ENCODE assay signal across 38 cellular contexts in the genomic region with DNA sequence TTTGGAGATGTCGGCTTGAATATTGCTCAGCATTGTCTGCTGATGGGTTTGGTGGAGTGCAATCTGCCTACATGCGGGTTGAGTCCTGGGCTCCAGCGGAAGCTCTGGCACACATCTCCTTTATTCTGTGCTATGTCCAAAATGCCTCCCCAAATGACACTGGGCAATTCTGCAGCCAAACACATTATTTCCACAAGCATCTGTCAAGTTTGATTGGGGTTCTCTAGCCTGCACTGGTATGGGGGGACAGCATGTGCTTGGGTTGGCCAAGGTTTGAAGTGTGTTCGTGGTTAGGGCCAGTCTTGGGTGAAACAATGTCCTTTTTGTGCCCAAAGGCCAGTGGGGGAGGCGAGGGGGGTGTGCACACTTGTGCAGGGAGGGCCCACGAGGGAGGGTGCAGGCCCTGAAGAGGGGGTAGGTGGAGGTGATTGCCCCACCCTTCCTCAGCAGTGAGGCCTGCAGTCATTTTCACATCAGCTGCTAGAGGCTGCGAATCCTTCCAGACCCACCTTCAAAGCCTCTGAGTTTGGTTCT. TPM values are rescaled to one million over a fixed set of nuclear protein-coding genes. Genes with fewer than 3 reads are reported as not detected.
"Had no signal": no experiment of that assay in that cellular context is flagged by ENCODE, and none has a peak within 500 bp of the region (broad histone marks: within the 10 kb centered on the region; RNA-seq: fewer than 3 reads in every experiment).

No MANE protein-coding gene starts in this region.

- H3K36me3 ChIP-seq: ascending aorta, breast epithelium, Peyer's patch had no signal

- H3K4me3 Mint-ChIP-seq: activated CD4-positive, alpha-beta memory T cell treated with anti-CD3 and anti-CD28 coated beads, Interleukin-2, amount 10 ng/mL, durations not matched to agents 7 days and 5 days; activated naive CD4-positive, alpha-beta T cell treated with anti-CD3 and anti-CD28 coated beads, Interleukin-2, amount 50 U/mL, for 24 hours; activated naive CD8-positive, alpha-beta T cell treated with anti-CD3 and anti-CD28 coated beads, Interleukin-2, amount 10 ng/mL, durations not matched to agents 7 days and 5 days; activated T-cell treated with anti-CD3 and anti-CD28 coated beads, Interleukin-2, amount 50 U/mL, for 24 hours had no signal

- H3K9me3 Mint-ChIP-seq: activated B cell treated with CpG ODN at 0.5 μM for 24 hours; activated CD4-positive, alpha-beta memory T cell treated with anti-CD3 and anti-CD28 coated beads, Interleukin-2, amount 10 ng/mL, durations not matched to agents 7 days and 5 days; activated naive CD4-positive, alpha-beta T cell treated with anti-CD3 and anti-CD28 coated beads, Interleukin-2, amount 50 U/mL, for 24 hours; activated naive CD8-positive, alpha-beta T cell treated with anti-CD3 and anti-CD28 coated beads, Interleukin-2, amount 10 ng/mL, durations not matched to agents 7 days and 5 days; activated T-cell treated with anti-CD3 and anti-CD28 coated beads, Interleukin-2, amount 50 U/mL, for 24 hours; activated T-helper 2 cell treated with anti-CD3 and anti-CD28 coated beads, Interferon-gamma antibody, Interleukin-2, Interleukin-4, amounts not matched to agents 10 μg/mL and 5 μg/mL and 100 μg/mL, durations not matched to agents 14 hours and 24 hours and 36 hours; T-cell had no signal

- H3K27ac Mint-ChIP-seq: activated B cell treated with CpG ODN at 0.5 μM for 24 hours; activated CD4-positive, alpha-beta memory T cell treated with anti-CD3 and anti-CD28 coated beads, Interleukin-2, amount 10 ng/mL, durations not matched to agents 7 days and 5 days; activated naive CD4-positive, alpha-beta T cell treated with anti-CD3 and anti-CD28 coated beads, Interleukin-2, amount 50 U/mL, for 24 hours; activated naive CD8-positive, alpha-beta T cell treated with anti-CD3 and anti-CD28 coated beads, Interleukin-2, amount 10 ng/mL, durations not matched to agents 7 days and 5 days; activated T-cell treated with anti-CD3 and anti-CD28 coated beads, Interleukin-2, amount 50 U/mL, for 24 hours; activated T-helper 2 cell treated with anti-CD3 and anti-CD28 coated beads, Interferon-gamma antibody, Interleukin-2, Interleukin-4, amounts not matched to agents 10 μg/mL and 5 μg/mL and 100 μg/mL, durations not matched to agents 14 hours and 24 hours and 36 hours; T-cell had no signal

- H3K4me3 ChIP-seq: ascending aorta, breast epithelium, K562, Peyer's patch had no signal

- H3K36me3 Mint-ChIP-seq: activated naive CD4-positive, alpha-beta T cell treated with anti-CD3 and anti-CD28 coated beads, Interleukin-2, amount 50 U/mL, for 24 hours; activated naive CD8-positive, alpha-beta T cell treated with anti-CD3 and anti-CD28 coated beads, Interleukin-2, amount 10 ng/mL, durations not matched to agents 7 days and 5 days; T-cell had no signal

- H3K27ac ChIP-seq: ascending aorta, breast epithelium, Peyer's patch, VCaP had no signal

- DNase-seq: activated B cell treated with CpG ODN at 0.5 μM for 24 hours; activated CD4-positive, alpha-beta memory T cell treated with anti-CD3 and anti-CD28 coated beads, Interleukin-2, amount 10 ng/mL, durations not matched to agents 7 days and 5 days; activated CD4-positive, alpha-beta T cell treated with anti-CD3 and anti-CD28 coated beads for 48 hours; activated CD4-positive, CD25-positive, alpha-beta regulatory T cell treated with anti-CD3 and anti-CD28 coated beads, Interleukin-2, amount 50 U/mL, for 72 hours; activated gamma-delta T cell; activated naive CD4-positive, alpha-beta T cell treated with Interleukin-2 at 50 U/mL for 16 hours; activated naive CD8-positive, alpha-beta T cell treated with anti-CD3 and anti-CD28 coated beads, Interleukin-2, amount 10 ng/mL, durations not matched to agents 7 days and 5 days; activated T-cell treated with anti-CD3 and anti-CD28 coated beads, Interleukin-2, amount 50 U/mL, for 24 hours; amygdala; NCI-H1105; NCI-H1417 treated with DMSO at 0.1 percent for 48 hours; NCI-H187 treated with DMSO at 0.1 percent for 48 hours; NCI-H2081; NCI-H2171 treated with DMSO at 0.1 percent for 48 hours; NCI-H2227 treated with DMSO at 0.1 percent for 48 hours; NCI-H446; NCI-H510A treated with DMSO at 0.1 percent for 48 hours; NCI-H526 treated with DMSO at 0.1 percent for 48 hours; PC-3; Peyer's patch; RPMI8226; SIG-M5; T-cell; T-helper 2 cell; T-helper 9 cell had no signal

- ATAC-seq: K562, PC-3, Right ventricle myocardium inferior, SK-N-SH treated with all-trans-retinoic acid at 6 μM for 48 hours, T-cell had no signal

- H3K9me3 ChIP-seq: ascending aorta, breast epithelium, Peyer's patch had no signal

RNA-seq across cellular contexts. Expression of a gene that starts 6.3 kb away (rescaled TPM):
- total RNA-seq: activated B cell treated with CpG ODN at 0.5 μM for 24 hours; activated CD4-positive, alpha-beta memory T cell treated with anti-CD3 and anti-CD28 coated beads, Interleukin-2, amount 10 ng/mL, durations not matched to agents 7 days and 5 days; activated CD8-positive, alpha-beta memory T cell treated with anti-CD3 and anti-CD28 coated beads for 36 hours; activated naive CD8-positive, alpha-beta T cell treated with anti-CD3 and anti-CD28 coated beads, Interleukin-2, amount 10 ng/mL, durations not matched to agents 7 days and 5 days; activated T-helper 2 cell treated with anti-CD3 and anti-CD28 coated beads, Interferon-gamma antibody, Interleukin-2, Interleukin-4, amounts not matched to agents 10 μg/mL and 5 μg/mL and 100 μg/mL, durations not matched to agents 14 hours and 24 hours and 36 hours; ascending aorta; breast epithelium; cardiac septum; K562; M059J; PC-3; Peyer's patch; Right ventricle myocardium inferior; SK-MEL-5; T-cell had no signal
- polyA plus RNA-seq: adipose tissue, K562 had no signal

RNA-seq across cellular contexts. Expression of a gene that starts 36.8 kb away (rescaled TPM):
- total RNA-seq: activated B cell treated with CpG ODN at 0.5 μM for 24 hours; activated CD4-positive, alpha-beta memory T cell treated with anti-CD3 and anti-CD28 coated beads, Interleukin-2, amount 10 ng/mL, durations not matched to agents 7 days and 5 days; activated CD8-positive, alpha-beta memory T cell treated with anti-CD3 and anti-CD28 coated beads for 36 hours; activated naive CD8-positive, alpha-beta T cell treated with anti-CD3 and anti-CD28 coated beads, Interleukin-2, amount 10 ng/mL, durations not matched to agents 7 days and 5 days; activated T-helper 2 cell treated with anti-CD3 and anti-CD28 coated beads, Interferon-gamma antibody, Interleukin-2, Interleukin-4, amounts not matched to agents 10 μg/mL and 5 μg/mL and 100 μg/mL, durations not matched to agents 14 hours and 24 hours and 36 hours; K562; PC-3; SK-MEL-5; T-cell had no signal
- polyA plus RNA-seq: K562 had no signal
